8 cellular contexts compared by ENCODE assay signal in genomic region chr11:67261942-67262681, GRCh38.
DNase-seq lines count a peak whose midpoint lies in the region; ATAC-seq and TF ChIP-seq lines count a peak whose summit lies in the region.

No MANE protein-coding gene starts in this region.

- peak overlapping the region; percentile 46 for H3K4me3 ChIP-seq in neuron (ENCODE audit: low read length)

- ATAC-seq in GM19328 (IDR thresholded peaks at IDR 0.05; ENCODE audit: unreplicated experiment), result no peak
- ATAC-seq in GM19452 (IDR thresholded peaks at IDR 0.05; ENCODE audit: unreplicated experiment), result no peak

- H3K27ac ChIP-seq in cingulate gyrus (ENCODE audit: low read depth, low read length), result peak overlapping the region; percentile 41

- CTCF ChIA-PET in GM10248 (lab: Yijun Ruan, JAX), result interaction anchor here (0.8 to 4.9 kb wide), 35 partner anchors 8 to 210 kb away, joined by 3 to 124 read pairs (median 6); partner anchors contain the start of gene KDM2A

- no peaks in the 10 kb centered on the region for H3K36me3 ChIP-seq in neuron (ENCODE audit: insufficient read depth, low read length)

- no peak overlapping the region for H2AFZ ChIP-seq in neuron (ENCODE audit: low read depth, low read length)

- no peaks in the 10 kb centered on the region for H3K27me3 ChIP-seq in neuron (ENCODE audit: insufficient read depth, low read length)

- POLR2A ChIA-PET in GM10248 (lab: Yijun Ruan, JAX), result interaction anchor here (1.8 kb wide), 1 partner anchor 22 kb away, joined by 12 read pairs; no protein-coding TSS in a partner anchor

- peaks cover 7% of the 10 kb centered on the region for H3K4me1 ChIP-seq in neuron (ENCODE audit: insufficient read depth, low read length)

- no peaks in the 10 kb centered on the region for H3K9me3 ChIP-seq in neuron (ENCODE audit: low read length)

- no peak for TF ChIP-seq CTCF in GM10248 (IDR thresholded peaks at IDR 0.05; ENCODE audit: control extremely low read depth, extremely low read depth, low read depth, missing control alignments)

- DNase-seq in DMS53 (lab: John Stamatoyannopoulos, UW) (peak; percentile 77), NCI-H526 treated with DMSO at 0.1 percent for 48 hours (lab: John Stamatoyannopoulos, UW) (peak; percentile 12), GM10248 (ENCODE audit: extremely low spot score) (no peak), foreskin melanocyte (no peak)

Comparison
In these comparisons a context has a peak if more than half of its experiments do, and no peak if none do; other contexts are left out.
1. DNase-seq: peak in DMS53 (single experiment) and NCI-H526 treated with DMSO at 0.1 percent for 48 hours (single experiment); none in GM10248 (single experiment) and foreskin melanocyte (single experiment).